25 cellular contexts compared by ENCODE assay signal in the genomic region with DNA sequence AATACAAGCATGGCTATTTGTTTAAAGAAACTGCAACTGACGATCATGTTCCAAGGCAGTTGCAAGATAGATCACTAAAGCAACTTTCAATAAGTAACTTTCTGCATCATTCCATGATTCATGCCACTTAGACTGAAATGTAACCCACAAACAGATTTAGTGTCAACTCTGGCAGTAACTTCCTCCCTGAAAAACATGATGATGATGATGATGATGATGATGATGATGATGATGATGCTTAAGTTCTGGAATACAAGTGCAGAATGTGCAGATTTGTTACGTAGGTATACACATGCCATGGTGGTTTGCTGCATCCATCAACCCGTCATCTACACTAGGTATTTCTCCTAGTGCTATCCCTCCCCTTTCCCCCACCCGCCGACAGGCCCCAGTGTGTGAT.
"Had no signal": no experiment of that assay in that cellular context is flagged by ENCODE, and none has a peak within 500 bp of the region (broad histone marks: within the 10 kb centered on the region; RNA-seq: fewer than 3 reads in every experiment).

No MANE protein-coding gene starts in this region.

- H3K27ac ChIP-seq: left ventricle myocardium inferior, ovary, sigmoid colon, spleen, suprapubic skin, thoracic aorta, tibial artery, upper lobe of right lung, uterus had no signal

- H3K4me3 Mint-ChIP-seq: naive thymus-derived CD4-positive, alpha-beta T cell; natural killer cell treated with Interleukin-12 subunit alpha and Interleukin-12 subunit beta and Interleukin-15 and Interleukin-18, amount 100 ng/mL, for 72 hours; stimulated activated effector memory CD8-positive, alpha-beta T cell treated with anti-CD3 and anti-CD28 coated beads, Interleukin-12 subunit alpha, Interleukin-12 subunit beta, amount 100 ng/mL, for 72 hours; stimulated activated naive CD8-positive, alpha-beta T cell treated with anti-CD3 and anti-CD28 coated beads, Interleukin-15, Interleukin-2, amounts not matched to agents 100 ng/mL and 50 ng/mL, for 24 hours had no signal

- H3K27ac Mint-ChIP-seq: naive thymus-derived CD4-positive, alpha-beta T cell; natural killer cell treated with Interleukin-12 subunit alpha and Interleukin-12 subunit beta and Interleukin-15 and Interleukin-18, amount 100 ng/mL, for 72 hours; progenitor cell of endocrine pancreas; stimulated activated effector memory CD8-positive, alpha-beta T cell treated with anti-CD3 and anti-CD28 coated beads, Interleukin-12 subunit alpha, Interleukin-12 subunit beta, amount 100 ng/mL, for 72 hours; stimulated activated naive CD8-positive, alpha-beta T cell treated with anti-CD3 and anti-CD28 coated beads, Interleukin-15, Interleukin-2, amounts not matched to agents 100 ng/mL and 50 ng/mL, for 24 hours had no signal

- H3K27me3 Mint-ChIP-seq: naive thymus-derived CD4-positive, alpha-beta T cell; natural killer cell treated with Interleukin-12 subunit alpha and Interleukin-12 subunit beta and Interleukin-15 and Interleukin-18, amount 100 ng/mL, for 72 hours; progenitor cell of endocrine pancreas; stimulated activated naive CD8-positive, alpha-beta T cell treated with anti-CD3 and anti-CD28 coated beads, Interleukin-15, Interleukin-2, amounts not matched to agents 100 ng/mL and 50 ng/mL, for 24 hours had no signal

- ATAC-seq: mucosa of descending colon; naive thymus-derived CD4-positive, alpha-beta T cell; natural killer cell treated with Interleukin-12 subunit alpha and Interleukin-12 subunit beta and Interleukin-15 and Interleukin-18, amount 100 ng/mL, for 72 hours; right cardiac atrium; stimulated activated effector memory CD8-positive, alpha-beta T cell treated with anti-CD3 and anti-CD28 coated beads, Interleukin-12 subunit alpha, Interleukin-12 subunit beta, amount 100 ng/mL, for 72 hours; upper lobe of right lung had no signal

- H3K36me3 Mint-ChIP-seq: stimulated activated effector memory CD8-positive, alpha-beta T cell treated with anti-CD3 and anti-CD28 coated beads, Interleukin-12 subunit alpha, Interleukin-12 subunit beta, amount 100 ng/mL, for 72 hours had no signal

- H3K9me3 ChIP-seq: suprapubic skin had no signal

- H3K4me1 Mint-ChIP-seq: naive thymus-derived CD4-positive, alpha-beta T cell; stimulated activated effector memory CD8-positive, alpha-beta T cell treated with anti-CD3 and anti-CD28 coated beads, Interleukin-12 subunit alpha, Interleukin-12 subunit beta, amount 100 ng/mL, for 72 hours had no signal

- DNase-seq: hippocampal formation; kidney; left ventricle myocardium inferior; midbrain; mucosa of descending colon; naive thymus-derived CD4-positive, alpha-beta T cell; ovary; retina; right cardiac atrium; sigmoid colon; small intestine; spleen; stimulated activated CD4-positive, alpha-beta T cell treated with anti-CD3 and anti-CD28 coated beads, Interleukin-4, amount 100 ng/mL, for 24 hours; stimulated activated naive CD4-positive, alpha-beta T cell; tibial artery; trophoblast cell; upper lobe of right lung; uterus had no signal

- H3K4me1 ChIP-seq: left ventricle myocardium inferior, sigmoid colon, spleen, suprapubic skin, tibial artery, upper lobe of right lung, uterus had no signal

- H3K4me3 ChIP-seq: left ventricle myocardium inferior, lung, mucosa of descending colon, ovary, sigmoid colon, spleen, suprapubic skin, thoracic aorta, tibial artery, upper lobe of right lung, uterus had no signal

- H3K36me3 ChIP-seq: left ventricle myocardium inferior, ovary, sigmoid colon, spleen, suprapubic skin, thoracic aorta, tibial artery, upper lobe of right lung, uterus had no signal

- H3K27me3 ChIP-seq: ovary, sigmoid colon, spleen, suprapubic skin, tibial artery, upper lobe of right lung, uterus had no signal

- FAIRE-seq: kidney, small intestine had no signal
